In the genomic region with DNA sequence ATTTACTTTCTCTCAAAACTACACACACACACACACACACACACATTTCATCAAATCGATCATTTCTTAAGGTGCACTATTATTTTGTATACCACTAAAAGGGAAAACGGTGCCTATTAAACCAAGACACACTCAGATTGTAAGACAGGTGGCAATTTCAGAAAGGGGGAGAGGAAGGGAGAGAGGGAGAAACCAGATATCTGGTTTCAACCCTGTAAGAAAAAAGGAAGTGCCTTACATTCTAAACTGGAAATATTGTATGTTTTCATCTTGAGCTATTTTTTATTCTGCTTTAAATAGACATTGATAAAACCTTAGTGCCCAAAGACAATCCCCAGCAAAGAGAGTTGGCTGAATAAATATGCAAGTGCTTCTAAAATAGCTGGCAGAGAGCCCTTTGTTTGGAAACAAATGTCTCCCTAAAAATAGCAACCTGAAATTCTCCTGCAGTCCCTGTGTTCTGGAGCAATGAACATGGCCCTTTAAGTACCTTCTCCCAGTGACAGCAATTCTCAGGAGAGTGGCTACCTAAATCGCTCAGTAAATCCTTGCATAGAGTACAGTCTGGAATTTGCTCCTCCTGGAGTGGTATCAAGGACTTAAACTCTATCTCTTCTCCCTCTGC, we compare ENCODE assay signal across 19 cellular contexts.
DNase-seq lines count a peak whose midpoint lies in the region; ATAC-seq and TF ChIP-seq lines count a peak whose summit lies in the region.
"Had no signal": no experiment of that assay in that cellular context is flagged by ENCODE, and none has a peak within 500 bp of the region (broad histone marks: within the 10 kb centered on the region; RNA-seq: fewer than 3 reads in every experiment).

No MANE protein-coding gene starts in this region.

- H3K9me3 ChIP-seq in NT2/D1 (ENCODE audit: insufficient read depth, low read length) = no peaks in the 10 kb centered on the region
- H3K9me3 ChIP-seq in CD8-positive, alpha-beta T cell (ENCODE audit: low read length) = no peaks in the 10 kb centered on the region
- H3K9me3 ChIP-seq: BE2C, HAP-1, right lobe of liver had no signal

- peaks cover 11% of the 10 kb centered on the region for H3K36me3 Mint-ChIP-seq in progenitor cell of endocrine pancreas (ENCODE audit: insufficient read depth)
- no peaks in the 10 kb centered on the region for H3K36me3 Mint-ChIP-seq in CD8-positive, alpha-beta T cell
- H3K36me3 Mint-ChIP-seq: immature natural killer cell, neural progenitor cell had no signal

- H3K36me3 ChIP-seq in NT2/D1 (ENCODE audit: insufficient read depth, insufficient read length, low read length) = no peaks in the 10 kb centered on the region
- no peaks in the 10 kb centered on the region for H3K36me3 ChIP-seq in CD8-positive, alpha-beta T cell (ENCODE audit: insufficient read depth, low read length)
- H3K36me3 ChIP-seq: BE2C, HAP-1, neural progenitor cell, right lobe of liver had no signal

- POLR2A ChIA-PET in CD8-positive, alpha-beta T cell (lab: Charles Lee) = interaction anchor here (0.6 kb wide), 1 partner anchor 29 kb away, joined by 3 read pairs; no protein-coding TSS in a partner anchor

- H3K9me3 Mint-ChIP-seq in progenitor cell of endocrine pancreas (ENCODE audit: low read depth) = peaks cover 5% of the 10 kb centered on the region
- H3K9me3 Mint-ChIP-seq in CD8-positive, alpha-beta T cell = no peaks in the 10 kb centered on the region
- H3K9me3 Mint-ChIP-seq: immature natural killer cell, neural progenitor cell had no signal

- peak; percentile 79 for ATAC-seq in Right ventricle myocardium superior (ENCODE audit: poor library complexity)
- ATAC-seq in CD8-positive, alpha-beta T cell = no peak
- ATAC-seq in HG03196 (IDR thresholded peaks at IDR 0.05; ENCODE audit: unreplicated experiment) = no peak
- ATAC-seq: right lobe of liver had no signal

- no peak for TF ChIP-seq CTCF in progenitor cell of endocrine pancreas (IDR thresholded peaks at IDR 0.05; ENCODE audit: unreplicated experiment)
- TF ChIP-seq CTCF in CD8-positive, alpha-beta T cell (IDR thresholded peaks at IDR 0.05) = no peak

- no peak overlapping the region for H3K4me3 ChIP-seq in NT2/D1 (ENCODE audit: insufficient read length, low read depth)
- no peak overlapping the region for H3K4me3 ChIP-seq in CD8-positive, alpha-beta T cell (ENCODE audit: low read depth, low read length)
- H3K4me3 ChIP-seq: HAP-1, neural progenitor cell, right lobe of liver had no signal

- H3K27ac ChIP-seq in CD8-positive, alpha-beta T cell (ENCODE audit: low read depth, low read length) = no peak overlapping the region
- H3K27ac ChIP-seq: neural progenitor cell, right lobe of liver had no signal

- H3K27me3 Mint-ChIP-seq in progenitor cell of endocrine pancreas = no peaks in the 10 kb centered on the region
- peaks cover 14% of the 10 kb centered on the region for H3K27me3 Mint-ChIP-seq in CD8-positive, alpha-beta T cell (ENCODE audit: low read depth)

- H3K27me3 ChIP-seq in NT2/D1 (ENCODE audit: insufficient read depth, insufficient read length) = no peaks in the 10 kb centered on the region
- H3K27me3 ChIP-seq in CD8-positive, alpha-beta T cell (ENCODE audit: insufficient read depth, low read length) = no peaks in the 10 kb centered on the region
- H3K27me3 ChIP-seq: BE2C, neural progenitor cell, right lobe of liver had no signal

- H3K4me1 Mint-ChIP-seq in progenitor cell of endocrine pancreas (ENCODE audit: low read depth) = peaks cover 13% of the 10 kb centered on the region
- H3K4me1 Mint-ChIP-seq in CD8-positive, alpha-beta T cell (ENCODE audit: low read depth) = no peaks in the 10 kb centered on the region
- H3K4me1 Mint-ChIP-seq: immature natural killer cell had no signal

- H3K27ac Mint-ChIP-seq in progenitor cell of endocrine pancreas = peak overlapping the region; percentile 73
- H3K27ac Mint-ChIP-seq in CD8-positive, alpha-beta T cell = no peak overlapping the region
- H3K27ac Mint-ChIP-seq: immature natural killer cell, neural progenitor cell had no signal

- no peak overlapping the region for H3K9ac ChIP-seq in NT2/D1 (ENCODE audit: insufficient read length, low read depth)
- H3K9ac ChIP-seq: neural progenitor cell had no signal

- no peak overlapping the region for H3K4me3 Mint-ChIP-seq in progenitor cell of endocrine pancreas (ENCODE audit: low read depth)
- H3K4me3 Mint-ChIP-seq in CD8-positive, alpha-beta T cell = no peak overlapping the region
- H3K4me3 Mint-ChIP-seq: immature natural killer cell, neural progenitor cell had no signal

- DNase-seq in G401 (ENCODE audit: low spot score) = peak; percentile 73
- peak; percentile 6 for DNase-seq in NT2/D1 (ENCODE audit: low read depth, low spot score)
- no peak for DNase-seq in Right ventricle myocardium superior
- DNase-seq in progenitor cell of endocrine pancreas (ENCODE audit: low spot score, unreplicated experiment) = no peak
- DNase-seq in CD8-positive, alpha-beta T cell = no peak
- no peak for DNase-seq in SIG-M5 (lab: John Stamatoyannopoulos, UW)
- DNase-seq: activated CD8-positive, alpha-beta memory T cell treated with anti-CD3 and anti-CD28 coated beads for 24 hours; amygdala; BE2C; DMS 273 treated with DMSO at 0.1 percent for 48 hours; immature natural killer cell; NCI-H2029 treated with DMSO at 0.1 percent for 48 hours; NCI-H748 treated with DMSO at 0.1 percent for 48 hours; right lobe of liver; RPMI8226; T-helper 1 cell had no signal

- intact Hi-C loops in Right ventricle myocardium superior (cut with DNase I) = loop anchor here (10.0 kb wide), 1 partner anchor 81 kb away; no protein-coding TSS in a partner anchor
- intact Hi-C loops in CD8-positive, alpha-beta T cell (cut with DNase I, micrococcal nuclease) = no loop called here

- CTCF ChIA-PET in CD8-positive, alpha-beta T cell (lab: Charles Lee) = no interaction called here

- in situ Hi-C loops in G401 (cut with HindIII; ENCODE audit: low sequenced_read_pairs) = no loop called here

- no peaks in the 10 kb centered on the region for H3K4me1 ChIP-seq in NT2/D1 (ENCODE audit: insufficient read depth, insufficient read length)
- H3K4me1 ChIP-seq in CD8-positive, alpha-beta T cell (ENCODE audit: insufficient read depth, low read length) = no peaks in the 10 kb centered on the region
- H3K4me1 ChIP-seq: BE2C, HAP-1, neural progenitor cell, right lobe of liver had no signal

Comparison
In these comparisons a context has a peak if more than half of its experiments do, and no peak if none do; other contexts are left out.
1. DNase-seq: peak in G401 (single experiment) and NT2/D1 (single experiment); none in Right ventricle myocardium superior (single experiment), progenitor cell of endocrine pancreas (single experiment), CD8-positive, alpha-beta T cell (0 of 7) and SIG-M5 (single experiment).